Comparison of ENCODE assay signal across 12 cellular contexts in the genomic region with DNA sequence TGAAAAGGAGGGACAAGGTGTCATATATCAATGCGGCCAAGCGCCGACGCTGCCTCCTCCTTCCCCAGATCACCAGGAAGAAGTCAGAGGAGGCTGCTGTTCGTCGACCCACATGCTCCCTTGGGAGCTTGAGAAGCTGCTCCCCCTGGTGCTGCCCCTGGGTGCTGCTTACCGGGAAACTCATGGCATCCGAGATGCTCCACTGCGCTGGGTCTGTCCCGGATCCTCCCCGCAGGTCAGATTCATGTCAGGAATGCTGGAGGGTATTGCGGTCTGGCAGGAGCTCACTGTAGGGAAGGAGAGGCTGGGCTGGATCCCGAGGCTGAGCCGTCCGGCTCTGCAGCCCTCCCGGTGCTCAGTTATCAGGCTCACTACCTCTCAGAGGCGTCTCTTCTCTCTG.
DNase-seq lines count a peak whose midpoint lies in the region; ATAC-seq, FAIRE-seq and TF ChIP-seq lines count a peak whose summit lies in the region.
"Had no signal": no experiment of that assay in that cellular context is flagged by ENCODE, and none has a peak within 500 bp of the region (broad histone marks: within the 10 kb centered on the region; RNA-seq: fewer than 3 reads in every experiment).

No MANE protein-coding gene starts in this region.

- no peak overlapping the region for H3K4me3 ChIP-seq in H1 (ENCODE audit: extremely low read depth in 1 of 4, insufficient read depth in 2 of 4, low read depth in 3 of 4, low read length in 4 of 4)
- H3K4me3 ChIP-seq in mesendoderm (ENCODE audit: low read length): no peak overlapping the region
- H3K4me3 ChIP-seq: pancreas, stomach had no signal

- H2AFZ ChIP-seq in H1 (ENCODE audit: low read length): no peak overlapping the region

- TF ChIP-seq CTCF in C4-2B (conservative IDR thresholded peaks at IDR 0.05): peak; percentile 15; the same call in 1 of the 2 replicates
- TF ChIP-seq CTCF in H1 (IDR thresholded peaks at IDR 0.05; ENCODE audit: control extremely low read depth in 1 of 3, insufficient read depth in 1 of 3, low read depth in 1 of 3, low read length in 3 of 3): peak in 2 of 3 experiments; percentile 27 to 31; a peak in 2 of 4 replicates

- POLR2A ChIA-PET in H1 (lab: Charles Lee; ENCODE audit: partially characterized antibody): interaction anchor here (1.7 kb wide), 1 partner anchor 21 kb away, joined by 6 read pairs; no protein-coding TSS in a partner anchor

- ATAC-seq in HG03095 (IDR thresholded peaks at IDR 0.05; ENCODE audit: unreplicated experiment) (no peak), HG02840 (IDR thresholded peaks at IDR 0.05; ENCODE audit: low FRiP score, unreplicated experiment) (no peak)

- H3K27ac ChIP-seq in C4-2B (no peak overlapping the region), H1 (ENCODE audit: low read depth, low read length) (no peak overlapping the region), mesendoderm (ENCODE audit: low read depth, low read length) (no peak overlapping the region)

- FAIRE-seq in H1 (lab: Jason Lieb, UNC): no peak

- DNase-seq in HT1080 (ENCODE audit: low read depth): peak; percentile 70
- no peak for DNase-seq in H1 (ENCODE audit: low read depth in 1 of 2, low spot score in 2 of 2)
- peak; percentile 44 for DNase-seq in mesendoderm
- DNase-seq in mucosa of gallbladder (ENCODE audit: low spot score): no peak
- no peak for DNase-seq in epidermal melanocyte (ENCODE audit: insufficient read length, low spot score)
- DNase-seq: dermis blood vessel endothelial cell, NCI-H2171, stomach had no signal

- H3K79me1 ChIP-seq in H1 (ENCODE audit: low read depth, low read length) (no peaks in the 10 kb centered on the region), mesendoderm (ENCODE audit: low read length) (no peaks in the 10 kb centered on the region)

- no peak overlapping the region for H2BK20ac ChIP-seq in H1 (ENCODE audit: low read length)

- H4K5ac ChIP-seq in H1 (ENCODE audit: insufficient read length, low read depth, low read length): no peak overlapping the region
- no peak overlapping the region for H4K5ac ChIP-seq in mesendoderm (ENCODE audit: low read length)

- no peaks in the 10 kb centered on the region for H3K36me3 ChIP-seq in H1 (ENCODE audit: control insufficient read depth in 2 of 4, insufficient read depth in 4 of 4, low read length in 3 of 4)
- no peaks in the 10 kb centered on the region for H3K36me3 ChIP-seq in mesendoderm (ENCODE audit: control insufficient read depth, insufficient read depth, low read length)
- H3K36me3 ChIP-seq: pancreas, stomach had no signal

- H2AK5ac ChIP-seq in H1 (ENCODE audit: low read depth, low read length) (no peak overlapping the region), mesendoderm (ENCODE audit: low read length) (no peak overlapping the region)

- no peak overlapping the region for H3K18ac ChIP-seq in H1 (ENCODE audit: extremely low read depth, low read length)
- H3K18ac ChIP-seq in mesendoderm (ENCODE audit: low read length): no peak overlapping the region

- H3K4me1 ChIP-seq in H1 (replicated peaks in 1 of 4; ENCODE audit: control insufficient read depth in 3 of 4, insufficient read depth in 4 of 4, low read length in 3 of 4) (peaks cover 0 to 7% (median 0%) of the 10 kb centered on the region in 4 experiments; a peak in 1 of 7 replicates), mesendoderm (ENCODE audit: control insufficient read depth, low read depth, low read length) (no peaks in the 10 kb centered on the region)

- H3K79me2 ChIP-seq in H1 (ENCODE audit: control insufficient read depth in 1 of 2, insufficient read depth in 2 of 2, low read length in 2 of 2) (no peaks in the 10 kb centered on the region), mesendoderm (ENCODE audit: control insufficient read depth, insufficient read depth, low read length) (no peaks in the 10 kb centered on the region)

- no peak overlapping the region for H2BK120ac ChIP-seq in H1 (replicated peaks; ENCODE audit: low read depth, low read length)
- no peak overlapping the region for H2BK120ac ChIP-seq in mesendoderm (ENCODE audit: low read depth, low read length)

- H3K9ac ChIP-seq in H1 (replicated peaks in 1 of 4; ENCODE audit: extremely low read depth in 1 of 4, low read depth in 3 of 4, low read length in 3 of 4): no peak overlapping the region
- H3K9ac ChIP-seq in mesendoderm (ENCODE audit: low read length): no peak overlapping the region

- CTCF ChIA-PET in H1 (lab: Charles Lee; ENCODE audit: partially characterized antibody): interaction anchor here (0.6 to 3.2 kb wide), 12 partner anchors 9 to 139 kb away, joined by 3 to 17 read pairs (median 4); no protein-coding TSS in a partner anchor

- TF ChIP-seq EP300 in H1 (IDR thresholded peaks at IDR 0.05; ENCODE audit: borderline replicate concordance in 1 of 2, low read depth in 2 of 2, low read length in 2 of 2): no peak

- H3K4me2 ChIP-seq in H1 (ENCODE audit: insufficient read depth in 1 of 2, low read depth in 2 of 2, low read length in 2 of 2) (no peak overlapping the region), mesendoderm (ENCODE audit: low read length) (no peak overlapping the region)

- H3K56ac ChIP-seq in H1 (replicated peaks; ENCODE audit: insufficient read length, low read depth, low read length): no peak overlapping the region
- no peak overlapping the region for H3K56ac ChIP-seq in mesendoderm (ENCODE audit: low read length)

- H2BK5ac ChIP-seq in H1 (ENCODE audit: low read depth, low read length) (no peak overlapping the region), mesendoderm (ENCODE audit: low read length) (no peak overlapping the region)

- H2BK12ac ChIP-seq in H1 (ENCODE audit: low read depth, low read length): no peak overlapping the region

- H3K23ac ChIP-seq in H1 (ENCODE audit: insufficient read length) (no peak overlapping the region), mesendoderm (ENCODE audit: low read length) (no peak overlapping the region)

- H2BK15ac ChIP-seq in H1 (ENCODE audit: low read length): no peak overlapping the region
- no peak overlapping the region for H2BK15ac ChIP-seq in mesendoderm (replicated peaks; ENCODE audit: low read depth)

- WGBS in H1 (ENCODE audit: extremely low coverage in 1 of 2, insufficient coverage in 1 of 2, insufficient read length in 1 of 2, insufficient replicate concordance in 2 of 2, low coverage in 1 of 2, low lambda C conversion rate in 2 of 2, missing lambda C conversion rate in 1 of 2), 2 experiments: 91% methylated on average over 14 of the region's 17 CpGs; no CpG with 5 or more reads in 1 of the 2 experiments
- WGBS in mesendoderm (ENCODE audit: extremely low coverage, insufficient coverage, low lambda C conversion rate): no CpG with 5 or more reads among the region's 17 CpGs

- H3K4ac ChIP-seq in H1 (replicated peaks; ENCODE audit: insufficient read length, low read depth, low read length) (no peak overlapping the region), mesendoderm (ENCODE audit: low read depth, low read length) (no peak overlapping the region)

- TF ChIP-seq RAD21 in H1 (IDR thresholded peaks at IDR 0.05 in 1 of 2, conservative IDR thresholded peaks at IDR 0.05 in 1 of 2; ENCODE audit: low read depth in 2 of 2, low read length in 2 of 2): peak in 1 of 2 experiments; percentile 33; a peak in 1 of 4 replicates

- H3K23me2 ChIP-seq in H1 (ENCODE audit: low read depth, low read length): no peaks in the 10 kb centered on the region

- H3K27me3 ChIP-seq in H1 (replicated peaks in 1 of 4; ENCODE audit: control insufficient read depth in 3 of 4, extremely low read depth in 1 of 4, insufficient read depth in 3 of 4, low read length in 3 of 4) (no peaks in the 10 kb centered on the region), mesendoderm (ENCODE audit: insufficient read depth, low read length, poor library complexity) (no peaks in the 10 kb centered on the region)
- H3K27me3 ChIP-seq: pancreas, stomach had no signal

- H4K91ac ChIP-seq in H1 (replicated peaks; ENCODE audit: insufficient read length, low read length): no peak overlapping the region

- H4K8ac ChIP-seq in H1 (ENCODE audit: extremely low read depth, insufficient read depth, low read length) (no peak overlapping the region), mesendoderm (ENCODE audit: low read depth, low read length) (no peak overlapping the region)

- TF ChIP-seq POLR2A in H1 (IDR thresholded peaks at IDR 0.05; ENCODE audit: control extremely low read depth in 1 of 2, low read depth in 2 of 2, low read length in 2 of 2): no peak

- H3K14ac ChIP-seq in H1 (ENCODE audit: insufficient read length): no peak overlapping the region

- H4K20me1 ChIP-seq in H1 (replicated peaks in 1 of 2; ENCODE audit: control insufficient read depth in 1 of 2, insufficient read depth in 2 of 2, low read length in 2 of 2): no peaks in the 10 kb centered on the region

- no peaks in the 10 kb centered on the region; a peak in 1 of 4 replicates for H3K9me3 ChIP-seq in H1 (ENCODE audit: insufficient read depth in 2 of 2, low read depth in 1 of 2, low read length in 1 of 2)
- H3K9me3 ChIP-seq: pancreas, stomach had no signal

TF ChIP-seq in H1, 55 proteins besides CTCF, POLR2A, EP300 and RAD21:
- TF ChIP-seq, protein P1, sequence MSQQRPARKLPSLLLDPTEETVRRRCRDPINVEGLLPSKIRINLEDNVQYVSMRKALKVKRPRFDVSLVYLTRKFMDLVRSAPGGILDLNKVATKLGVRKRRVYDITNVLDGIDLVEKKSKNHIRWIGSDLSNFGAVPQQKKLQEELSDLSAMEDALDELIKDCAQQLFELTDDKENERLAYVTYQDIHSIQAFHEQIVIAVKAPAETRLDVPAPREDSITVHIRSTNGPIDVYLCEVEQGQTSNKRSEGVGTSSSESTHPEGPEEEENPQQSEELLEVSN (IDR thresholded peaks at IDR 0.05): 0 out of 2 replicates have a peak, but pooled peaks have one; percentile 16
- TF ChIP-seq EZH2 (IDR thresholded peaks at IDR 0.05; ENCODE audit: low read depth, low read length, severe bottlenecking) (no peak), YY1 (IDR thresholded peaks at IDR 0.05; ENCODE audit: low read depth, low read length) (no peak), BRCA1 (IDR thresholded peaks at IDR 0.05; ENCODE audit: low read depth, low read length) (no peak)
- TF ChIP-seq, protein P2, sequence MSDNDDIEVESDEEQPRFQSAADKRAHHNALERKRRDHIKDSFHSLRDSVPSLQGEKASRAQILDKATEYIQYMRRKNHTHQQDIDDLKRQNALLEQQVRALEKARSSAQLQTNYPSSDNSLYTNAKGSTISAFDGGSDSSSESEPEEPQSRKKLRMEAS (IDR thresholded peaks at IDR 0.05): no peak

Comparison
In these comparisons a context has a peak if more than half of its experiments do, and no peak if none do; other contexts are left out.
1. DNase-seq: peak in HT1080 (single experiment) and mesendoderm (single experiment); none in H1 (0 of 2), mucosa of gallbladder (single experiment) and epidermal melanocyte (single experiment).